ENCODE assay signal across 9 cellular contexts in the genomic region with DNA sequence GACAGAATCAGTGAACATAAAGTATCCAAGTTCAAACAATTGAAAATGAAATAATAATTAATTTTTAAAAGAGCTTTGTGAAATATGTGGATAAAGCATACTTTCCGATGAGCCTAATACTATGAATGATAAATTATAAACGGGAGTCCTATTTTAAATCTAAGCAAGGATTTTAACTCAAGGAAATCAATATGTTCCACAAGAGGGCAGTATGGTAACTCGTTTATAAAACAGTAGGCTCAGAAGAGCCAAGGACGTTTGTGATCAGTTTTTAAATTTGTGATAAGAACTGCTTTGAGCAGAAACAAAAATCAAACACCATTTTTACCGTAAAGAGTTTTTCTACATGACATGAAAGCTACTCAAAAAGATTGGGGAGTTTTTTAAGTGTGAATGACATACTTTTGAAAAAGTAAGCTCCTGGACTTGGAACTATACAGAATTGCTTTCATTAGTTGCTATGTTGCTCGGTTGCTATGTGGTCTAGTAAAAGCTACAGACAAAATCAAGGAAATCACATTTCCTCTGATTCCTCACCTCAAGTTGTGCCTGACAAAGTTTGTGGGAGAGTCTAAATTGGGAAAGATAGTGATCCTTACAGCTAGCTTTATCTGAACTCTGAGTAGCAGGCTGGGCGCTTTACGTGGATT. TPM values are rescaled to one million over a fixed set of nuclear protein-coding genes. Genes with fewer than 3 reads are reported as not detected.
DNase-seq lines count a peak whose midpoint lies in the region; ATAC-seq, FAIRE-seq and TF ChIP-seq lines count a peak whose summit lies in the region.
"Had no signal": no experiment of that assay in that cellular context is flagged by ENCODE, and none has a peak within 500 bp of the region (broad histone marks: within the 10 kb centered on the region; RNA-seq: fewer than 3 reads in every experiment).

No MANE protein-coding gene starts in this region.

- DNase-seq in NCI-H146 (lab: John Stamatoyannopoulos, UW), result peak; percentile 46
- no peak for DNase-seq in NCI-H146 treated with DMSO at 0.1 percent for 48 hours (lab: John Stamatoyannopoulos, UW; ENCODE audit: unreplicated experiment)
- peak; percentile 51 for DNase-seq in NCI-H1694 (lab: John Stamatoyannopoulos, UW)
- DNase-seq in astrocyte of the spinal cord (ENCODE audit: low read depth, low spot score), result peak; percentile 62
- no peak for DNase-seq in kidney
- no peak for DNase-seq in activated CD8-positive, alpha-beta memory T cell treated with anti-CD3 and anti-CD28 coated beads for 24 hours
- DNase-seq: activated T-cell treated with anti-CD3 and anti-CD28 coated beads, Interleukin-2, amount 50 U/mL, for 4 hours had no signal

- H3K4me3 ChIP-seq in astrocyte of the spinal cord (ENCODE audit: low read depth, low read length), result no peak overlapping the region
- H3K4me3 ChIP-seq in kidney (ENCODE audit: low read length in 2 of 2), result no peak overlapping the region

- FAIRE-seq in kidney (lab: Jason Lieb, UNC), result peak; percentile 91

- peak; percentile 42 for TF ChIP-seq CTCF in astrocyte of the spinal cord (IDR thresholded peaks at IDR 0.05; ENCODE audit: low read depth, low read length)
- peak; percentile 20 for TF ChIP-seq CTCF in kidney (IDR thresholded peaks at IDR 0.05; ENCODE audit: borderline replicate concordance, extremely low read depth, insufficient read depth)

- no peaks in the 10 kb centered on the region for H3K9me3 ChIP-seq in kidney (ENCODE audit: control insufficient read depth in 1 of 2, low read length in 2 of 2)

- no peaks in the 10 kb centered on the region for H3K36me3 ChIP-seq in kidney (ENCODE audit: control insufficient read depth in 1 of 2, insufficient read depth in 2 of 2, low read length in 2 of 2)

- ATAC-seq in HG03342 (IDR thresholded peaks at IDR 0.05; ENCODE audit: unreplicated experiment) (no peak), HG02588 (IDR thresholded peaks at IDR 0.05; ENCODE audit: unreplicated experiment) (no peak)

- in situ Hi-C loops in astrocyte of the spinal cord (cut with HindIII; ENCODE audit: low sequenced_read_pairs), result no loop called here

- H3K27ac ChIP-seq in kidney (ENCODE audit: low read depth in 2 of 2, low read length in 2 of 2), result no peak overlapping the region

- intact Hi-C loops in kidney (cut with DNase I), result no loop called here

- no peaks in the 10 kb centered on the region for H3K4me1 ChIP-seq in kidney (ENCODE audit: control insufficient read depth in 1 of 2, insufficient read depth in 1 of 2, low read depth in 1 of 2, low read length in 2 of 2)

- H3K9ac ChIP-seq in kidney (ENCODE audit: low read length in 2 of 2), result no peak overlapping the region

RNA-seq across cellular contexts. Expression of a gene that starts 11.8 kb away (rescaled TPM):
- total RNA-seq in kidney, result 0.06 TPM
- not detected for polyA plus RNA-seq in kidney (ENCODE audit: insufficient read depth, low read depth, low replicate concordance)
- total RNA-seq: activated T-cell treated with anti-CD3 and anti-CD28 coated beads, Interleukin-2, amount 50 U/mL, for 4 hours had no signal

Comparison
In these comparisons a context has a peak if more than half of its experiments do, and no peak if none do; other contexts are left out.
1. DNase-seq: peak in NCI-H146 (single experiment), NCI-H1694 (single experiment) and astrocyte of the spinal cord (single experiment); none in NCI-H146 treated with DMSO at 0.1 percent for 48 hours (single experiment), kidney (single experiment) and activated CD8-positive, alpha-beta memory T cell treated with anti-CD3 and anti-CD28 coated beads for 24 hours (single experiment).